ENCODE assay signal across 15 cellular contexts in genomic region chr1:174167404-174167803, GRCh38. TPM values are rescaled to one million over a fixed set of nuclear protein-coding genes. Genes with fewer than 3 reads are reported as not detected.
A peak's percentile ranks its signal among the peaks of the same experiment; 100 is the strongest.
DNase-seq lines count a peak whose midpoint lies in the region; ATAC-seq and TF ChIP-seq lines count a peak whose summit lies in the region.
"Had no signal": no experiment of that assay in that cellular context is flagged by ENCODE, and none has a peak within 500 bp of the region (broad histone marks: within the 10 kb centered on the region; RNA-seq: fewer than 3 reads in every experiment).

No MANE protein-coding gene starts in this region.

- H4K20me1 ChIP-seq in DOHH2 (ENCODE audit: control insufficient read depth, insufficient read depth, low read depth, low read length) (no peaks in the 10 kb centered on the region), SU-DHL-6 (ENCODE audit: low read depth, low read length) (peaks cover under 1% of the 10 kb centered on the region; the same call in 1 of the 2 replicates)

- no peaks in the 10 kb centered on the region for H3K27me3 ChIP-seq in DOHH2 (ENCODE audit: control insufficient read depth, low read length)
- H3K27me3 ChIP-seq in SU-DHL-6 (ENCODE audit: low read length): no peaks in the 10 kb centered on the region
- H3K27me3 ChIP-seq: testis had no signal

- peak; percentile 33 for ATAC-seq in GM18858 (IDR thresholded peaks at IDR 0.05; ENCODE audit: unreplicated experiment)
- peak; percentile 53 for ATAC-seq in HG02885 (IDR thresholded peaks at IDR 0.05; ENCODE audit: poor library complexity, unreplicated experiment)
- no peak for ATAC-seq in HG03196 (IDR thresholded peaks at IDR 0.05; ENCODE audit: unreplicated experiment)
- no peak for ATAC-seq in GM21737 (IDR thresholded peaks at IDR 0.05; ENCODE audit: unreplicated experiment)
- ATAC-seq: WTC11 had no signal

- H2AFZ ChIP-seq in SU-DHL-6 (ENCODE audit: low read depth, low read length, severe bottlenecking): no peak overlapping the region

- DNase-seq in NCI-H146 treated with DMSO at 0.1 percent for 48 hours (lab: John Stamatoyannopoulos, UW; ENCODE audit: unreplicated experiment) (no peak), cerebellum (ENCODE audit: low spot score) (no peak)
- DNase-seq: activated naive CD4-positive, alpha-beta T cell treated with anti-CD3 and anti-CD28 coated beads for 36 hours; Calu3; GDM1; NCI-H774; T-helper 1 cell; testis had no signal

- H3K9me2 ChIP-seq in DOHH2 (replicated peaks; ENCODE audit: control insufficient read depth, low read length): no peaks in the 10 kb centered on the region
- H3K9me2 ChIP-seq in SU-DHL-6 (replicated peaks; ENCODE audit: insufficient read depth, low read length): no peaks in the 10 kb centered on the region

- H3K4me3 ChIP-seq in DOHH2 (ENCODE audit: low read length) (peak overlapping the region; percentile 71), SU-DHL-6 (ENCODE audit: insufficient read depth, low read length, poor library complexity, severe bottlenecking) (no peak overlapping the region)
- H3K4me3 ChIP-seq: testis had no signal

- peaks cover 98% of the 10 kb centered on the region for H3K79me2 ChIP-seq in DOHH2 (ENCODE audit: control insufficient read depth, low read length)
- H3K79me2 ChIP-seq in SU-DHL-6 (ENCODE audit: insufficient read depth, low read length): peaks cover 38% of the 10 kb centered on the region

- no peak overlapping the region for H3K9ac ChIP-seq in SU-DHL-6 (ENCODE audit: low read length)

- peaks cover 91% of the 10 kb centered on the region for H3K4me1 ChIP-seq in DOHH2 (ENCODE audit: control insufficient read depth, low read length)
- H3K4me1 ChIP-seq: testis had no signal

- H3K4me2 ChIP-seq in DOHH2 (ENCODE audit: low read length) (peak overlapping the region; percentile 90), SU-DHL-6 (ENCODE audit: low read depth, low read length, poor library complexity, severe bottlenecking) (peak overlapping the region; percentile 40)

- peak overlapping the region; percentile 79 for H3K27ac ChIP-seq in DOHH2 (ENCODE audit: low read depth, low read length)
- H3K27ac ChIP-seq in SU-DHL-6 (ENCODE audit: low read depth, low read length): 0 out of 2 replicates have a peak overlapping the region, but pooled peaks have one; percentile 4
- H3K27ac ChIP-seq: testis had no signal

- H3F3A ChIP-seq in DOHH2 (ENCODE audit: control insufficient read depth, insufficient read depth) (peaks cover 22% of the 10 kb centered on the region), SU-DHL-6 (ENCODE audit: insufficient read depth) (no peaks in the 10 kb centered on the region)

- TF ChIP-seq CTCF in DOHH2 (IDR thresholded peaks at IDR 0.05; ENCODE audit: low read depth, low read length, poor library complexity, severe bottlenecking) (no peak), SU-DHL-6 (IDR thresholded peaks at IDR 0.05; ENCODE audit: insufficient read depth, low read length, poor library complexity, severe bottlenecking) (no peak)

- peaks cover 15% of the 10 kb centered on the region for H3K36me3 ChIP-seq in DOHH2 (ENCODE audit: control insufficient read depth, low read length)
- no peaks in the 10 kb centered on the region for H3K36me3 ChIP-seq in SU-DHL-6 (ENCODE audit: low read length)

- H3K9me3 ChIP-seq in DOHH2 (ENCODE audit: control insufficient read depth, insufficient read depth, low read length) (no peaks in the 10 kb centered on the region), SU-DHL-6 (ENCODE audit: insufficient read depth, low read length) (no peaks in the 10 kb centered on the region)
- H3K9me3 ChIP-seq: testis had no signal

RNA-seq across cellular contexts. Expression of gene RABGAP1L, which starts 8.1 kb away (rescaled TPM):
- 82.9 TPM for total RNA-seq in cerebellum

Comparison
In these comparisons a context has a peak if more than half of its experiments do, and no peak if none do; other contexts are left out.
1. ATAC-seq: peak in GM18858 (single experiment) and HG02885 (single experiment); none in HG03196 (single experiment) and GM21737 (single experiment).